In the genomic region with DNA sequence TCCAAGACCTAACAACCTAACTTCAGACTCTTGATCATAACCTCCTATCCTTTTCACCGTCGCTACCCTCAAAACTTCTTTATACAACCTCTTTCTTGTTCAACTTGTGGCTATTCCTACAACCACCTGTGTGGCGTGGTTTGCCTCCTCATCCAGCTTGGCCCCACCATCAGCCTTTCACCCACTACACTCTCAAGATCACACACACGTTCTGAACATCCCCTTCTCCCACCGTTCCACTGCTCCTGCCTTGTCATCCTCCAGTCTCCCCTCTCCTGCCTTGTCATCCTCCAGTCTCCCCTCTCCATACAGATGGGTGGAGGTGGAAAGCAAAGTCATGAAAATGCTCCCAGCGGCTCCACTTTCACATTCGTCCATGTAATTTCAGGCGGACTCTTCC, we compare ENCODE assay signal across 31 cellular contexts. TPM values are rescaled to one million over a fixed set of nuclear protein-coding genes. Genes with fewer than 3 reads are reported as not detected.
"Had no signal": no experiment of that assay in that cellular context is flagged by ENCODE, and none has a peak within 500 bp of the region (broad histone marks: within the 10 kb centered on the region; RNA-seq: fewer than 3 reads in every experiment).

No MANE protein-coding gene starts in this region.

- H3K36me3 ChIP-seq: suprapubic skin, thoracic aorta, thyroid gland, transverse colon, upper lobe of left lung, upper lobe of right lung, uterus, vagina had no signal

- DNase-seq: stimulated activated CD4-positive, alpha-beta T cell treated with anti-CD3 and anti-CD28 coated beads, Interleukin-2, amount 100 ng/mL, for 48 hours; stimulated activated CD4-positive, alpha-beta T cell treated with anti-CD3 and anti-CD28 coated beads, Interleukin-4, amount 100 ng/mL, for 1 hour; stimulated activated CD4-positive, alpha-beta T cell treated with anti-CD3 and anti-CD28 coated beads, Interleukin-4, amount 100 ng/mL, for 24 hours; stimulated activated CD4-positive, alpha-beta T cell treated with anti-CD3 and anti-CD28 coated beads, Interleukin-4, amount 100 ng/mL, for 4 hours; stimulated activated CD8-positive, alpha-beta memory T cell treated with anti-CD3 and anti-CD28 coated beads, Interleukin-4, amount 100 ng/mL, for 48 hours; stimulated activated naive B cell treated with anti-CD40 and anti-IgM and Interleukin-4, amounts not matched to agents 10 μg/mL and 1 μg/mL and 100 μg/mL, for 72 hours; stimulated activated naive CD4-positive, alpha-beta T cell; stimulated activated naive CD4-positive, alpha-beta T cell treated with Interleukin-2 at 50 U/mL for 16 hours; stimulated activated naive CD8-positive, alpha-beta T cell treated with anti-CD3 and anti-CD28 coated beads, Interleukin-15, amount 100 ng/mL, for 72 hours; stimulated activated naive CD8-positive, alpha-beta T cell treated with anti-CD3 and anti-CD28 coated beads, Interleukin-15, Interleukin-2, amounts not matched to agents 100 U/mL and 50 U/mL, for 24 hours; stomach; substantia nigra; testis; thyroid gland; tibial artery; transverse colon; trophoblast cell; upper lobe of left lung; upper lobe of right lung; uterus had no signal

- H3K27ac ChIP-seq: stomach, suprapubic skin, testis, thoracic aorta, thyroid gland, tibial artery, tibial nerve, transverse colon, upper lobe of left lung, upper lobe of right lung, uterus, vagina had no signal

- FAIRE-seq: urothelium cell line had no signal

- H3K4me1 ChIP-seq: stomach, suprapubic skin, testis, thyroid gland, tibial artery, tibial nerve, transverse colon, upper lobe of left lung, upper lobe of right lung, uterus, vagina had no signal

- H3K4me3 ChIP-seq: stomach, suprapubic skin, testis, thoracic aorta, thyroid gland, tibial artery, tibial nerve, transverse colon, upper lobe of left lung, upper lobe of right lung, uterus, vagina had no signal

- ATAC-seq: stimulated activated effector memory CD8-positive, alpha-beta T cell treated with anti-CD3 and anti-CD28 coated beads, Interleukin-12 subunit alpha, Interleukin-12 subunit beta, amount 100 ng/mL, for 72 hours; stimulated activated memory B cell treated with anti-CD40 and anti-IgM and Interleukin-4, amounts not matched to agents 10 μg/mL and 1 μg/mL and 100 μg/mL, for 72 hours; stimulated activated naive B cell treated with anti-CD40 and anti-IgM and Interleukin-4, amounts not matched to agents 10 μg/mL and 1 μg/mL and 100 μg/mL, for 72 hours; stimulated activated naive CD8-positive, alpha-beta T cell treated with anti-CD3 and anti-CD28 coated beads, Interleukin-15, amount 100 ng/mL, for 72 hours; stimulated activated naive CD8-positive, alpha-beta T cell treated with anti-CD3 and anti-CD28 coated beads, Interleukin-15, Interleukin-2, amounts not matched to agents 100 U/mL and 50 U/mL, for 24 hours; upper lobe of right lung had no signal

- H3K27me3 ChIP-seq: stomach, suprapubic skin, testis, thyroid gland, tibial artery, tibial nerve, transverse colon, upper lobe of left lung, upper lobe of right lung, uterus, vagina had no signal

- H3K9me3 ChIP-seq: stomach, suprapubic skin, testis, thoracic aorta, thyroid gland, tibial artery, tibial nerve, transverse colon, upper lobe of left lung, upper lobe of right lung, uterus, vagina had no signal

RNA-seq across cellular contexts. Expression of gene MAK, which starts 14.0 kb away (rescaled TPM):
- total RNA-seq: transverse colon had no signal

RNA-seq across cellular contexts. Expression of gene GCM2, which starts 57.5 kb away (rescaled TPM):
- total RNA-seq: stomach, subcutaneous adipose tissue, suprapubic skin, temporal lobe, thoracic aorta, thyroid gland, tibial nerve, transverse colon, upper lobe of left lung, upper lobe of right lung, ureter, urinary bladder, uterus, vagina had no signal
- polyA plus RNA-seq: stomach, urinary bladder had no signal
